ENCODE assay signal across 16 cellular contexts in the genomic region with DNA sequence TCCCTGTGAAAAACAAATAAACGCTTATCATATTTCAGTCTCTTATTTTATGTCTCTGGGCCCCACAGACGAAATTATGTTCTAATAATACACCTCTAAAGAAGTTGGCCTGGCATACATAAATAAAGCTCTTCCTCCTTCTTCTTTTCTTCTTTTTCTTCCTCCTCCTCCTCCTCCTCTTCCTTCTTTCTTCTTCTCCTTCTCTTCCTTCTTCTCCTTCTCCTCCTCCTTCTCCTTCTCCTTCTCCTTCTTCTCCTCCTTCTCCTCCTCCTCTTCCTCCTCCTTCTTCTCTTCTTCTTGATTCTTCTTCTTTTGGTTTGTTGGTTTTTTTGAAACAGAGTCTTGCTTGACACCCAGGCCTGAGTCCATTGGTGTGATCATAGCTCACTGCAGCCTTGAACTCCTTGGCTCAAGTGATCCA.
"Had no signal": no experiment of that assay in that cellular context is flagged by ENCODE, and none has a peak within 500 bp of the region (broad histone marks: within the 10 kb centered on the region; RNA-seq: fewer than 3 reads in every experiment).

No MANE protein-coding gene starts in this region.

- H3K9me3 Mint-ChIP-seq: activated T-helper 2 cell treated with anti-CD3 and anti-CD28 coated beads, Interferon-gamma antibody, Interleukin-2, Interleukin-4, amounts not matched to agents 10 μg/mL and 5 μg/mL and 100 μg/mL, durations not matched to agents 14 hours and 24 hours and 36 hours; central memory CD8-positive, alpha-beta T cell; natural killer cell treated with Interleukin-12 subunit alpha and Interleukin-12 subunit beta and Interleukin-15 and Interleukin-18, amount 100 ng/mL, for 72 hours had no signal

- H3K36me3 Mint-ChIP-seq: activated naive CD8-positive, alpha-beta T cell; natural killer cell treated with Interleukin-12 subunit alpha and Interleukin-12 subunit beta and Interleukin-15 and Interleukin-18, amount 100 ng/mL, for 72 hours; stimulated activated memory B cell treated with anti-CD40 and anti-IgM and Interleukin-4, amounts not matched to agents 10 μg/mL and 1 μg/mL and 100 μg/mL, for 72 hours; WTC11 had no signal

- H3K4me2 ChIP-seq: smooth muscle cell had no signal

- H3K4me3 Mint-ChIP-seq: activated naive CD8-positive, alpha-beta T cell; central memory CD8-positive, alpha-beta T cell; natural killer cell treated with Interleukin-12 subunit alpha and Interleukin-12 subunit beta and Interleukin-15 and Interleukin-18, amount 100 ng/mL, for 72 hours; stimulated activated memory B cell treated with anti-CD40 and anti-IgM and Interleukin-4, amounts not matched to agents 10 μg/mL and 1 μg/mL and 100 μg/mL, for 72 hours; WTC11 had no signal

- H3K27me3 ChIP-seq: adrenal gland, breast epithelium, esophagus muscularis mucosa, gastroesophageal sphincter, sigmoid colon, transverse colon had no signal

- H3K4me3 ChIP-seq: adrenal gland, breast epithelium, esophagus muscularis mucosa, gastroesophageal sphincter, sigmoid colon, smooth muscle cell, transverse colon had no signal

- H3K27ac Mint-ChIP-seq: activated naive CD8-positive, alpha-beta T cell; activated T-helper 2 cell treated with anti-CD3 and anti-CD28 coated beads, Interferon-gamma antibody, Interleukin-2, Interleukin-4, amounts not matched to agents 10 μg/mL and 5 μg/mL and 100 μg/mL, durations not matched to agents 14 hours and 24 hours and 36 hours; natural killer cell treated with Interleukin-12 subunit alpha and Interleukin-12 subunit beta and Interleukin-15 and Interleukin-18, amount 100 ng/mL, for 72 hours; stimulated activated memory B cell treated with anti-CD40 and anti-IgM and Interleukin-4, amounts not matched to agents 10 μg/mL and 1 μg/mL and 100 μg/mL, for 72 hours; WTC11 had no signal

- H3K4me1 Mint-ChIP-seq: central memory CD8-positive, alpha-beta T cell; WTC11 had no signal

- H3K9me3 ChIP-seq: adrenal gland, breast epithelium, esophagus muscularis mucosa, gastroesophageal sphincter, sigmoid colon, transverse colon had no signal

- H3K36me3 ChIP-seq: adrenal gland, breast epithelium, esophagus muscularis mucosa, gastroesophageal sphincter, sigmoid colon, transverse colon had no signal

- ATAC-seq: stimulated activated memory B cell treated with anti-CD40 and anti-IgM and Interleukin-4, amounts not matched to agents 10 μg/mL and 1 μg/mL and 100 μg/mL, for 72 hours had no signal

- H3K27me3 Mint-ChIP-seq: stimulated activated memory B cell treated with anti-CD40 and anti-IgM and Interleukin-4, amounts not matched to agents 10 μg/mL and 1 μg/mL and 100 μg/mL, for 72 hours had no signal

- H3K27ac ChIP-seq: adrenal gland, breast epithelium, esophagus muscularis mucosa, gastroesophageal sphincter, sigmoid colon, transverse colon had no signal

- DNase-seq: activated naive CD4-positive, alpha-beta T cell; left ventricle myocardium superior; sigmoid colon; T1000; transverse colon had no signal

- H3K4me1 ChIP-seq: breast epithelium had no signal
